In genomic region chr18:75062297-75062886, GRCh38 we compare ENCODE assay signal across 2 cellular contexts.
TF ChIP-seq lines count a peak whose summit lies in the region.

No MANE protein-coding gene starts in this region.

TF ChIP-seq in A549, 52 proteins besides CTCF, POLR2A, EP300 and RAD21 (continued from another document):
- peak; percentile 41 for TF ChIP-seq MAFK (IDR thresholded peaks at IDR 0.05; ENCODE audit: partially characterized antibody)
- no peak for TF ChIP-seq BHLHE40 (IDR thresholded peaks at IDR 0.05; ENCODE audit: low read depth, low read length)
- no peak for TF ChIP-seq CEBPB (IDR thresholded peaks at IDR 0.05)
- no peak for TF ChIP-seq ZSCAN20 (CRISPR knock-in tag; IDR thresholded peaks at IDR 0.05)

TF ChIP-seq in K562, 482 proteins besides CTCF, POLR2A, EP300 and RAD21:
- TF ChIP-seq, protein P1, sequence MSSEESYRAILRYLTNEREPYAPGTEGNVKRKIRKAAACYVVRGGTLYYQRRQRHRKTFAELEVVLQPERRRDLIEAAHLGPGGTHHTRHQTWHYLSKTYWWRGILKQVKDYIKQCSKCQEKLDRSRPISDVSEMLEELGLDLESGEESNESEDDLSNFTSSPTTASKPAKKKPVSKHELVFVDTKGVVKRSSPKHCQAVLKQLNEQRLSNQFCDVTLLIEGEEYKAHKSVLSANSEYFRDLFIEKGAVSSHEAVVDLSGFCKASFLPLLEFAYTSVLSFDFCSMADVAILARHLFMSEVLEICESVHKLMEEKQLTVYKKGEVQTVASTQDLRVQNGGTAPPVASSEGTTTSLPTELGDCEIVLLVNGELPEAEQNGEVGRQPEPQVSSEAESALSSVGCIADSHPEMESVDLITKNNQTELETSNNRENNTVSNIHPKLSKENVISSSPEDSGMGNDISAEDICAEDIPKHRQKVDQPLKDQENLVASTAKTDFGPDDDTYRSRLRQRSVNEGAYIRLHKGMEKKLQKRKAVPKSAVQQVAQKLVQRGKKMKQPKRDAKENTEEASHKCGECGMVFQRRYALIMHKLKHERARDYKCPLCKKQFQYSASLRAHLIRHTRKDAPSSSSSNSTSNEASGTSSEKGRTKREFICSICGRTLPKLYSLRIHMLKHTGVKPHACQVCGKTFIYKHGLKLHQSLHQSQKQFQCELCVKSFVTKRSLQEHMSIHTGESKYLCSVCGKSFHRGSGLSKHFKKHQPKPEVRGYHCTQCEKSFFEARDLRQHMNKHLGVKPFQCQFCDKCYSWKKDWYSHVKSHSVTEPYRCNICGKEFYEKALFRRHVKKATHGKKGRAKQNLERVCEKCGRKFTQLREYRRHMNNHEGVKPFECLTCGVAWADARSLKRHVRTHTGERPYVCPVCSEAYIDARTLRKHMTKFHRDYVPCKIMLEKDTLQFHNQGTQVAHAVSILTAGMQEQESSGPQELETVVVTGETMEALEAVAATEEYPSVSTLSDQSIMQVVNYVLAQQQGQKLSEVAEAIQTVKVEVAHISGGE (CRISPR knock-in tag; IDR thresholded peaks at IDR 0.05), result no peak
- TF ChIP-seq YBX1 (IDR thresholded peaks at IDR 0.05) (no peak), MAFG (tag; conservative IDR thresholded peaks at IDR 0.05) (0 out of 2 replicates have a peak, but pooled peaks have one; percentile 21), LEF1 (IDR thresholded peaks at IDR 0.05) (no peak), ZNF316 (IDR thresholded peaks at IDR 0.05) (peak; percentile 61), CBX8 (IDR thresholded peaks at IDR 0.05; ENCODE audit: borderline replicate concordance, extremely low read depth, low read depth, low read length, poor library complexity, severe bottlenecking) (no peak), ZFX (CRISPR knock-in tag; IDR thresholded peaks at IDR 0.05) (no peak), ZSCAN32 (CRISPR knock-in tag; IDR thresholded peaks at IDR 0.05) (no peak), HES1 (IDR thresholded peaks at IDR 0.05; ENCODE audit: low read depth) (no peak)
- TF ChIP-seq, protein P2, sequence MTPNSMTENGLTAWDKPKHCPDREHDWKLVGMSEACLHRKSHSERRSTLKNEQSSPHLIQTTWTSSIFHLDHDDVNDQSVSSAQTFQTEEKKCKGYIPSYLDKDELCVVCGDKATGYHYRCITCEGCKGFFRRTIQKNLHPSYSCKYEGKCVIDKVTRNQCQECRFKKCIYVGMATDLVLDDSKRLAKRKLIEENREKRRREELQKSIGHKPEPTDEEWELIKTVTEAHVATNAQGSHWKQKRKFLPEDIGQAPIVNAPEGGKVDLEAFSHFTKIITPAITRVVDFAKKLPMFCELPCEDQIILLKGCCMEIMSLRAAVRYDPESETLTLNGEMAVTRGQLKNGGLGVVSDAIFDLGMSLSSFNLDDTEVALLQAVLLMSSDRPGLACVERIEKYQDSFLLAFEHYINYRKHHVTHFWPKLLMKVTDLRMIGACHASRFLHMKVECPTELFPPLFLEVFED (CRISPR knock-in tag; conservative IDR thresholded peaks at IDR 0.05), result no peak
